In the genomic region with DNA sequence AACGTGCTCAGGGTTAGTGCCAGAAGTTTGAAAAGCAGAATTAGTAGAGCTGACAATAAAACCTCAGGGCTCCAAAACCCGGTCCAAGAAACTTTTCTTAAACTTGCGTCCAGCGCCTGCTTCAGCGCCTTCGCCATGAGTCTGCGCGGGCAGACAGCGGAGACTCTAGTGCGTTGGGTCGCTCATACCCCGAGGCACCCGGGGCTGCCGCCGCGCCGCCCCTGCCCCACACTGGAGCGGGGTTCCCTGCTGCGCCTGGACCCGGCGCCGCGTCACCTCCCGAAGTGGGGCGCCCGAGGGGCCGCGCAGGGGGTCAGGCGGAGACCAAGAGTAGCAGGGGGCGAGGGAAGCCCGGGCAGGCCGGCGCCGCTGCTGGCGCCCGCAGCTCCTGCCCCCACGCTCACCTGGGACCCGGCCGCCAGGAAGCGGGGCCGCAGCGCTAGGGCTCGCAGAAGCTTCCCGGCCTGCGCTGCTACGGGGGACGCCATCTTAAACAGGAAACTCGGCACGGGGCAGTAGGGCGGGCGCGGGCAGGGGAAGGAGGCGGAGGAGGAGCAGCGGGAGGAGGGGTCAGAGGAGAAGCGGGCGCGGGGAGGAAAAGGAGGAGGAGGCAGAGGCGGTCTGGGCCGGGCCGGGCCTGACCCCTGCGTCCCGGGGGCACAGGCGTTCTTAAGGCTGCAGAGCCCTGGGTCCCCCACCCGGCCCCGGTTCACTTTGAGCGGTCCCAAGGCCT, we compare ENCODE assay signal across 8 cellular contexts. TPM values are rescaled to one million over a fixed set of nuclear protein-coding genes. Genes with fewer than 3 reads are reported as not detected.
DNase-seq lines count a peak whose midpoint lies in the region; ATAC-seq and TF ChIP-seq lines count a peak whose summit lies in the region.

A gene with protein sequence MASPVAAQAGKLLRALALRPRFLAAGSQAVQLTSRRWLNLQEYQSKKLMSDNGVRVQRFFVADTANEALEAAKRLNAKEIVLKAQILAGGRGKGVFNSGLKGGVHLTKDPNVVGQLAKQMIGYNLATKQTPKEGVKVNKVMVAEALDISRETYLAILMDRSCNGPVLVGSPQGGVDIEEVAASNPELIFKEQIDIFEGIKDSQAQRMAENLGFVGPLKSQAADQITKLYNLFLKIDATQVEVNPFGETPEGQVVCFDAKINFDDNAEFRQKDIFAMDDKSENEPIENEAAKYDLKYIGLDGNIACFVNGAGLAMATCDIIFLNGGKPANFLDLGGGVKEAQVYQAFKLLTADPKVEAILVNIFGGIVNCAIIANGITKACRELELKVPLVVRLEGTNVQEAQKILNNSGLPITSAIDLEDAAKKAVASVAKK (minus strand): TSS at position 514 of the 733 bp plus-strand sequence. CDS start 26 bp downstream, at position 488.

- H3K79me2 ChIP-seq in OCI-LY1 (ENCODE audit: insufficient read depth, low read length) = peaks cover 7% of the 10 kb centered on the region; the same call in 1 of the 2 replicates

- H3K9me3 Mint-ChIP-seq in CD8-positive, alpha-beta memory T cell = no peaks in the 10 kb centered on the region

- H3K4me3 ChIP-seq in CD8-positive, alpha-beta memory T cell (ENCODE audit: low read length) = peak within 1 kb of the TSS; percentile 83
- H3K4me3 ChIP-seq in OCI-LY1 (ENCODE audit: low read depth, low read length, poor library complexity, severe bottlenecking) (peak within 1 kb of the TSS; percentile 84), epithelial cell of proximal tubule (ENCODE audit: low read depth, low read length) (peak within 1 kb of the TSS; percentile 79), mucosa of stomach (ENCODE audit: low read length) (peak within 1 kb of the TSS; percentile 90)

- no peaks in the 10 kb centered on the region for H3K36me3 ChIP-seq in CD8-positive, alpha-beta memory T cell (ENCODE audit: insufficient read depth, low read length)
- H3K36me3 ChIP-seq in OCI-LY1 (ENCODE audit: insufficient read depth, low read length) = peaks cover 4% of the 10 kb centered on the region; the same call in 1 of the 2 replicates
- H3K36me3 ChIP-seq in mucosa of stomach (ENCODE audit: control insufficient read depth, insufficient read depth, low read length) = no peaks in the 10 kb centered on the region

- ATAC-seq in GM19395 (IDR thresholded peaks at IDR 0.05; ENCODE audit: unreplicated experiment) (peak; percentile 60), HG03558 (IDR thresholded peaks at IDR 0.05; ENCODE audit: extremely low read depth, unreplicated experiment) (peak; percentile 50)

- no peaks in the 10 kb centered on the region for H3F3A ChIP-seq in OCI-LY1 (ENCODE audit: insufficient read depth, low read length)

- TF ChIP-seq CTCF in OCI-LY1 (IDR thresholded peaks at IDR 0.05; ENCODE audit: low read length) (no peak), epithelial cell of proximal tubule (conservative IDR thresholded peaks at IDR 0.05; ENCODE audit: low read depth, low read length) (no peak)

- peaks cover 59 to 76% (median 74%) of the 10 kb centered on the region in 3 donors for H3K4me1 Mint-ChIP-seq in CD8-positive, alpha-beta memory T cell

- no peaks in the 10 kb centered on the region for H3K27me3 ChIP-seq in CD8-positive, alpha-beta memory T cell (ENCODE audit: insufficient read depth, low read length, poor library complexity, severe bottlenecking)
- no peaks in the 10 kb centered on the region for H3K27me3 ChIP-seq in OCI-LY1 (ENCODE audit: insufficient read depth, low read length)
- no peaks in the 10 kb centered on the region for H3K27me3 ChIP-seq in mucosa of stomach (ENCODE audit: control insufficient read depth, insufficient read depth, low read length)

- CTCF ChIA-PET in CD8-positive, alpha-beta memory T cell (lab: Charles Lee) = interaction anchor here (0.8 to 1.7 kb wide), 5 partner anchors 9 to 60 kb away, joined by 3 to 6 read pairs (median 3); no protein-coding TSS in a partner anchor

- peaks cover 62% of the 10 kb centered on the region for H3K4me1 ChIP-seq in CD8-positive, alpha-beta memory T cell (ENCODE audit: insufficient read depth, low read length)
- H3K4me1 ChIP-seq in OCI-LY1 (ENCODE audit: insufficient read depth, low read length, severe bottlenecking) (peaks cover 52% of the 10 kb centered on the region), mucosa of stomach (ENCODE audit: control insufficient read depth, insufficient read depth, low read length) (peaks cover 26% of the 10 kb centered on the region)

- peaks cover 0 to 2% (median 2%) of the 10 kb centered on the region in 3 donors for H3K36me3 Mint-ChIP-seq in CD8-positive, alpha-beta memory T cell

- no peaks in the 10 kb centered on the region for H3K9me3 ChIP-seq in CD8-positive, alpha-beta memory T cell (ENCODE audit: low read length)
- H3K9me3 ChIP-seq in OCI-LY1 (ENCODE audit: low read length) (no peaks in the 10 kb centered on the region), mucosa of stomach (ENCODE audit: control insufficient read depth, low read length) (no peaks in the 10 kb centered on the region)

- peak; percentile 70 to 85 (median 76) for DNase-seq in CD8-positive, alpha-beta memory T cell
- DNase-seq in activated T-cell treated with anti-CD3 and anti-CD28 coated beads for 48 hours (ENCODE audit: low read depth) = peak; percentile 76
- DNase-seq in epithelial cell of proximal tubule (ENCODE audit: low read depth) = no peak
- peak; percentile 51 to 56 for DNase-seq in stimulated activated CD8-positive, alpha-beta memory T cell treated with anti-CD3 and anti-CD28 coated beads, Interleukin-7, amount 100 ng/mL, for 1 hour (ENCODE audit: low read depth in 2 of 2)

- no peaks in the 10 kb centered on the region for H3K27me3 Mint-ChIP-seq in CD8-positive, alpha-beta memory T cell

- H3K27ac Mint-ChIP-seq in CD8-positive, alpha-beta memory T cell = peak within 1 kb of the TSS; percentile 84 to 95 (median 92)

- H2AFZ ChIP-seq in OCI-LY1 (ENCODE audit: low read length) = peak within 1 kb of the TSS; percentile 4

- H3K27ac ChIP-seq in CD8-positive, alpha-beta memory T cell (ENCODE audit: low read depth, low read length) = peak within 1 kb of the TSS; percentile 73
- H3K27ac ChIP-seq in OCI-LY1 (ENCODE audit: low read depth, low read length, poor library complexity, severe bottlenecking) = peak within 1 kb of the TSS; percentile 63

- peak within 1 kb of the TSS; percentile 88 for H3K9ac ChIP-seq in OCI-LY1 (ENCODE audit: low read length)
- peak within 1 kb of the TSS; percentile 92 for H3K9ac ChIP-seq in mucosa of stomach (ENCODE audit: low read length)

- peak within 1 kb of the TSS; percentile 92 for H3K4me2 ChIP-seq in OCI-LY1 (ENCODE audit: low read length)

- no peaks in the 10 kb centered on the region for H3K9me2 ChIP-seq in OCI-LY1 (ENCODE audit: low read depth, low read length)

- POLR2A ChIA-PET in CD8-positive, alpha-beta memory T cell (lab: Charles Lee) = interaction anchor here (1.0 to 2.3 kb wide), 5 partner anchors 16 to 656 kb away, joined by 3 to 5 read pairs (median 4); partner anchors contain the start of gene KBTBD8

- H4K20me1 ChIP-seq in OCI-LY1 (ENCODE audit: insufficient read depth, low read length) = no peaks in the 10 kb centered on the region

- peak within 1 kb of the TSS; percentile 79 to 91 (median 85) for H3K4me3 Mint-ChIP-seq in CD8-positive, alpha-beta memory T cell

RNA-seq across cellular contexts. Expression of the gene that starts here (rescaled TPM):
- total RNA-seq in CD8-positive, alpha-beta memory T cell = 10 to 100 TPM; 59.9 to 61.7 TPM
- 57.0 TPM for polyA plus RNA-seq in CD8-positive, alpha-beta memory T cell
- total RNA-seq in epithelial cell of proximal tubule = 44.6 and 54.3 TPM in 2 replicates
